In the genomic region with DNA sequence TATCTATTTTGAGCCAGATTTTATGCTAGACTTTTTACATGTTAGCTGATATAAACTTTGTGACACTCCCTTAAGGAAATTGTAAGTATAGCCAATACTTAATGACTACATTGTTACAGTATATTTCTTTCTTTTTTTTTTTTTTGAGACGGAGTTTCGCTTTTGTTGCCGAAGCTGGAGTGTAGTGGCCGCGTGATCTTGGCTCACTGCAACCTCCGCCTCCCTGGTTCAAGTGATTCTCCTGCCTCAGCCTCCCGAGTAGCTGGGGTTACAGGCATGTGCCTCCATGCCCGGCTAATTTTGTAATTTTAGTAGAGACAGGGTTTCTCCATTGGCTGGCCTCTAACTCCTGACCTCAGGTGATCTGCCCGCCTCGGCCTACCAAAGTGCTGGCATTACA, we compare ENCODE assay signal across 8 cellular contexts. TPM values are rescaled to one million over a fixed set of nuclear protein-coding genes. Genes with fewer than 3 reads are reported as not detected.
DNase-seq lines count a peak whose midpoint lies in the region; ATAC-seq and TF ChIP-seq lines count a peak whose summit lies in the region.
"Not testable (repeated sequence)": the region's sequence is repeated elsewhere in the genome, so short reads cannot be mapped to it uniquely, and the experiment has no call there.
"Had no signal": no experiment of that assay in that cellular context is flagged by ENCODE, and none has a peak within 500 bp of the region (broad histone marks: within the 10 kb centered on the region; RNA-seq: fewer than 3 reads in every experiment).

No MANE protein-coding gene starts in this region.

- H3K4me1 Mint-ChIP-seq in CD8-positive, alpha-beta T cell (ENCODE audit: low read depth): peaks cover 76% of the 10 kb centered on the region
- H3K4me1 Mint-ChIP-seq in WTC11 (peaks cover 63% of the 10 kb centered on the region), chondrocyte (ENCODE audit: low read depth) (peaks cover 48% of the 10 kb centered on the region)
- H3K4me1 Mint-ChIP-seq in activated T-cell treated with anti-CD3 and anti-CD28 coated beads, Interleukin-2, amount 50 U/mL, for 4 hours (ENCODE audit: low read depth): peaks cover 73% of the 10 kb centered on the region
- H3K4me1 Mint-ChIP-seq in naive thymus-derived CD8-positive, alpha-beta T cell: peaks cover 26 to 81% (median 70%) of the 10 kb centered on the region in 4 donors
- H3K4me1 Mint-ChIP-seq in stimulated activated memory B cell treated with anti-CD40 and anti-IgM and Interleukin-4, amounts not matched to agents 10 μg/mL and 1 μg/mL and 100 μg/mL, for 72 hours: peaks cover 75% of the 10 kb centered on the region

- not testable (repeated sequence) for H3K9me2 ChIP-seq in OCI-LY7 (ENCODE audit: insufficient read depth, low read length)

- H3K27me3 ChIP-seq in CD8-positive, alpha-beta T cell (ENCODE audit: insufficient read depth, low read length): not testable (repeated sequence)

- not testable (repeated sequence) for H3K27me3 Mint-ChIP-seq in CD8-positive, alpha-beta T cell (ENCODE audit: low read depth); WTC11 (ENCODE audit: low read depth); activated T-cell treated with anti-CD3 and anti-CD28 coated beads, Interleukin-2, amount 50 U/mL, for 4 hours (ENCODE audit: low read depth); chondrocyte (ENCODE audit: low read depth); naive thymus-derived CD8-positive, alpha-beta T cell; stimulated activated memory B cell treated with anti-CD40 and anti-IgM and Interleukin-4, amounts not matched to agents 10 μg/mL and 1 μg/mL and 100 μg/mL, for 72 hours

- peaks cover 33% of the 10 kb centered on the region for H3K4me1 ChIP-seq in CD8-positive, alpha-beta T cell (ENCODE audit: insufficient read depth, low read length)
- H3K4me1 ChIP-seq in OCI-LY7 (ENCODE audit: insufficient read depth, low read length, poor library complexity, severe bottlenecking): peaks cover 79% of the 10 kb centered on the region

- not testable (repeated sequence) for H2AFZ ChIP-seq in OCI-LY7 (ENCODE audit: low read length)

- peak overlapping the region; percentile 52 for H3K27ac Mint-ChIP-seq in CD8-positive, alpha-beta T cell
- peak overlapping the region; percentile 94 for H3K27ac Mint-ChIP-seq in WTC11
- H3K27ac Mint-ChIP-seq in chondrocyte (ENCODE audit: unreplicated experiment): peak overlapping the region; percentile 9
- peak overlapping the region in 5 of 10 donors; percentile 5 to 90 (median 44) for H3K27ac Mint-ChIP-seq in naive thymus-derived CD8-positive, alpha-beta T cell
- H3K27ac Mint-ChIP-seq in stimulated activated memory B cell treated with anti-CD40 and anti-IgM and Interleukin-4, amounts not matched to agents 10 μg/mL and 1 μg/mL and 100 μg/mL, for 72 hours: peak overlapping the region; percentile 92

- H3K9me3 Mint-ChIP-seq in CD8-positive, alpha-beta T cell; WTC11; activated T-cell treated with anti-CD3 and anti-CD28 coated beads, Interleukin-2, amount 50 U/mL, for 4 hours; chondrocyte (ENCODE audit: low read depth); naive thymus-derived CD8-positive, alpha-beta T cell; stimulated activated memory B cell treated with anti-CD40 and anti-IgM and Interleukin-4, amounts not matched to agents 10 μg/mL and 1 μg/mL and 100 μg/mL, for 72 hours: not testable (repeated sequence)

- POLR2A ChIA-PET in CD8-positive, alpha-beta T cell (lab: Charles Lee): interaction anchor here (0.9 kb wide), 1 partner anchor 12 kb away, joined by 3 read pairs; the partner anchor contains the start of gene NAA15
- POLR2A ChIA-PET in OCI-LY7 (lab: Charles Lee): interaction anchor here (0.7 kb wide), 1 partner anchor 1304 kb away, joined by 5 read pairs; no protein-coding TSS in a partner anchor
- POLR2A ChIA-PET in WTC11 (lab: Charles Lee): not testable (repeated sequence)
- POLR2A ChIA-PET in naive thymus-derived CD8-positive, alpha-beta T cell (lab: Charles Lee): interaction anchor here (2.0 kb wide), 1 partner anchor 12 kb away, joined by 9 read pairs; the partner anchor contains the start of genes NAA15 and NDUFC1

- CTCF ChIA-PET in CD8-positive, alpha-beta T cell (lab: Charles Lee); OCI-LY7 (lab: Charles Lee; ENCODE audit: unreplicated experiment): not testable (repeated sequence)
- CTCF ChIA-PET in WTC11 (lab: Charles Lee): interaction anchor here (1.1 kb wide), 1 partner anchor 283 kb away, joined by 3 read pairs; no protein-coding TSS in a partner anchor

- intact Hi-C loops in CD8-positive, alpha-beta T cell (cut with DNase I, micrococcal nuclease); OCI-LY7 (cut with micrococcal nuclease; ENCODE audit: unreplicated experiment): not testable (repeated sequence)

- H3K79me2 ChIP-seq in OCI-LY7 (ENCODE audit: insufficient read depth, low read depth, low read length): peaks cover 100% of the 10 kb centered on the region

- not testable (repeated sequence) for H3K9me3 ChIP-seq in CD8-positive, alpha-beta T cell (ENCODE audit: low read length)
- peaks cover 23% of the 10 kb centered on the region for H3K9me3 ChIP-seq in OCI-LY7 (ENCODE audit: low read length)

- not testable (repeated sequence) for BruUV-seq in OCI-LY7 (replicated peaks; lab: Mats Ljungman, UMichigan)

- not testable (repeated sequence) for DNase-seq in CD8-positive, alpha-beta T cell; OCI-LY7 (ENCODE audit: low spot score); WTC11 (ENCODE audit: low spot score); activated T-cell treated with anti-CD3 and anti-CD28 coated beads, Interleukin-2, amount 50 U/mL, for 4 hours; chondrocyte (ENCODE audit: low spot score); naive thymus-derived CD8-positive, alpha-beta T cell

- H3K27ac ChIP-seq in CD8-positive, alpha-beta T cell (ENCODE audit: low read depth, low read length): not testable (repeated sequence)
- peak overlapping the region; percentile 79 for H3K27ac ChIP-seq in OCI-LY7 (ENCODE audit: low read depth, low read length, poor library complexity, severe bottlenecking)

- not testable (repeated sequence) for H3K36me3 ChIP-seq in CD8-positive, alpha-beta T cell (ENCODE audit: insufficient read depth, low read length)
- peaks cover 69% of the 10 kb centered on the region for H3K36me3 ChIP-seq in OCI-LY7 (ENCODE audit: insufficient read depth, low read length)

- H3K4me3 ChIP-seq in CD8-positive, alpha-beta T cell (ENCODE audit: low read depth, low read length): not testable (repeated sequence)
- peak overlapping the region; percentile 54 for H3K4me3 ChIP-seq in OCI-LY7 (ENCODE audit: low read depth, low read length, poor library complexity, severe bottlenecking)

- peak overlapping the region; percentile 79 for H3K4me2 ChIP-seq in OCI-LY7 (ENCODE audit: low read length)

- H3K36me3 Mint-ChIP-seq in CD8-positive, alpha-beta T cell: peaks cover 14% of the 10 kb centered on the region
- H3K36me3 Mint-ChIP-seq in WTC11; activated T-cell treated with anti-CD3 and anti-CD28 coated beads, Interleukin-2, amount 50 U/mL, for 4 hours (ENCODE audit: insufficient read depth); chondrocyte (ENCODE audit: low read depth): not testable (repeated sequence)
- H3K36me3 Mint-ChIP-seq in naive thymus-derived CD8-positive, alpha-beta T cell: peaks cover 0 to 19% (median 2%) of the 10 kb centered on the region in 3 donors
- H3K36me3 Mint-ChIP-seq in stimulated activated memory B cell treated with anti-CD40 and anti-IgM and Interleukin-4, amounts not matched to agents 10 μg/mL and 1 μg/mL and 100 μg/mL, for 72 hours: peaks cover 12% of the 10 kb centered on the region

- TF ChIP-seq CTCF in CD8-positive, alpha-beta T cell (IDR thresholded peaks at IDR 0.05); OCI-LY7 (conservative IDR thresholded peaks at IDR 0.05; ENCODE audit: low read length); WTC11 (IDR thresholded peaks at IDR 0.05); chondrocyte (IDR thresholded peaks at IDR 0.05): not testable (repeated sequence)

- H4K20me1 ChIP-seq in OCI-LY7 (ENCODE audit: insufficient read depth, low read length): not testable (repeated sequence)

- H3K4me3 Mint-ChIP-seq in CD8-positive, alpha-beta T cell; chondrocyte (ENCODE audit: unreplicated experiment): not testable (repeated sequence)
- H3K4me3 Mint-ChIP-seq in WTC11: peak overlapping the region; percentile 26
- peak overlapping the region; percentile 59 for H3K4me3 Mint-ChIP-seq in activated T-cell treated with anti-CD3 and anti-CD28 coated beads, Interleukin-2, amount 50 U/mL, for 4 hours
- peak overlapping the region in 7 of 10 donors; percentile 7 to 62 (median 23) for H3K4me3 Mint-ChIP-seq in naive thymus-derived CD8-positive, alpha-beta T cell
- H3K4me3 Mint-ChIP-seq in stimulated activated memory B cell treated with anti-CD40 and anti-IgM and Interleukin-4, amounts not matched to agents 10 μg/mL and 1 μg/mL and 100 μg/mL, for 72 hours: peak overlapping the region; percentile 15

- ATAC-seq in CD8-positive, alpha-beta T cell; activated T-cell treated with anti-CD3 and anti-CD28 coated beads, Interleukin-2, amount 50 U/mL, for 4 hours; naive thymus-derived CD8-positive, alpha-beta T cell; stimulated activated memory B cell treated with anti-CD40 and anti-IgM and Interleukin-4, amounts not matched to agents 10 μg/mL and 1 μg/mL and 100 μg/mL, for 72 hours: not testable (repeated sequence)
- ATAC-seq in WTC11: peak; percentile 13; the same call in 1 of the 2 replicates

RNA-seq across cellular contexts. Expression of gene NDUFC1, which starts 11.1 kb away (rescaled TPM):
- total RNA-seq in CD8-positive, alpha-beta T cell: 10 to 100 TPM; 25.5 to 26.5 TPM
- 52.1 and 82.6 TPM in 2 replicates for total RNA-seq in OCI-LY7 (2014; rRNA removed; shearing (Covaris generic))
- total RNA-seq in OCI-LY7 (2022) (63.6 and 69.2 TPM in 2 replicates), WTC11 (2021) (61.7 to 72.3 TPM (median 64.5 TPM) in 3 replicates), chondrocyte (37.5 to 50.2 TPM (median 43.0 TPM) in 3 replicates)
- total RNA-seq in activated T-cell treated with anti-CD3 and anti-CD28 coated beads, Interleukin-2, amount 50 U/mL, for 4 hours: 10 to 100 TPM; 46.4 to 51.9 (median 51.6) TPM
- total RNA-seq in naive thymus-derived CD8-positive, alpha-beta T cell: 10 to 100 TPM; 28.1 to 29.0 TPM
- 100 to 1,000 TPM; 137 to 163 (median 140) TPM for polyA plus RNA-seq in naive thymus-derived CD8-positive, alpha-beta T cell

RNA-seq across cellular contexts. Expression of gene NAA15, which starts 12.1 kb away (rescaled TPM):
- total RNA-seq in CD8-positive, alpha-beta T cell: 10 to 100 TPM; 55.8 to 59.0 TPM
- total RNA-seq in OCI-LY7 (2014; rRNA removed; shearing (Covaris generic)): 45.3 and 50.1 TPM in 2 replicates
- total RNA-seq in OCI-LY7 (2022) (78.7 and 95.9 TPM in 2 replicates), WTC11 (2021) (81.4 to 98.9 TPM (median 81.6 TPM) in 3 replicates), chondrocyte (35.3 to 44.1 TPM (median 35.5 TPM) in 3 replicates)
- 100 to 1,000 TPM; 137 to 149 (median 144) TPM for total RNA-seq in activated T-cell treated with anti-CD3 and anti-CD28 coated beads, Interleukin-2, amount 50 U/mL, for 4 hours
- 10 to 100 TPM; 54.1 to 60.8 TPM for total RNA-seq in naive thymus-derived CD8-positive, alpha-beta T cell
- polyA plus RNA-seq in naive thymus-derived CD8-positive, alpha-beta T cell: 10 to 100 TPM; 32.1 to 41.8 (median 36.1) TPM

RNA-seq across cellular contexts. Expression of gene MGARP, which starts 33.4 kb away (rescaled TPM):
- total RNA-seq in CD8-positive, alpha-beta T cell: not detected
- 0.88 and 2.6 TPM in 2 replicates for total RNA-seq in OCI-LY7 (2014; rRNA removed; shearing (Covaris generic))
- total RNA-seq in OCI-LY7 (2022) (0.28 TPM in 1 of 2 replicates, not detected in the other), WTC11 (2021) (4.6 to 7.5 TPM (median 6.2 TPM) in 3 replicates), chondrocyte (2.6 to 3.5 TPM (median 3.4 TPM) in 3 replicates)
- total RNA-seq in activated T-cell treated with anti-CD3 and anti-CD28 coated beads, Interleukin-2, amount 50 U/mL, for 4 hours: under 1 TPM in 1 of 3 donors, not detected in 2; 0.23 TPM
- total RNA-seq in naive thymus-derived CD8-positive, alpha-beta T cell: under 1 TPM in 1 of 2 experiments, not detected in 1; 0.27 TPM
- under 1 TPM in 2 of 3 donors, not detected in 1; 0.12 to 0.18 TPM for polyA plus RNA-seq in naive thymus-derived CD8-positive, alpha-beta T cell
- total RNA-seq: PC-9 had no signal
